Comparison of ENCODE assay signal across 2 cellular contexts in genomic region chr18:6948656-6949055, GRCh38.
A peak's percentile ranks its signal among the peaks of the same experiment; 100 is the strongest.
TF ChIP-seq lines count a peak whose summit lies in the region.

No MANE protein-coding gene starts in this region.

TF ChIP-seq in HepG2, 621 proteins besides CTCF, POLR2A, EP300 and RAD21 (continued from another document and continues in another):
- TF ChIP-seq ARID5B (CRISPR knock-in tag; IDR thresholded peaks at IDR 0.05) (no peak), MAFK (conservative IDR thresholded peaks at IDR 0.05 in 1 of 2, IDR thresholded peaks at IDR 0.05 in 1 of 2; ENCODE audit: low read length in 2 of 2) (peak; percentile 63 to 70), MEIS2 (CRISPR knock-in tag; IDR thresholded peaks at IDR 0.05) (no peak), ZHX1 (CRISPR knock-in tag; IDR thresholded peaks at IDR 0.05; ENCODE audit: low read depth) (no peak), NPAS2 (CRISPR knock-in tag; IDR thresholded peaks at IDR 0.05; ENCODE audit: borderline replicate concordance) (no peak), ZSCAN31 (CRISPR knock-in tag; IDR thresholded peaks at IDR 0.05; ENCODE audit: low read depth) (no peak), ZNF274 (CRISPR knock-in tag; IDR thresholded peaks at IDR 0.05) (no peak), FOXO1 (CRISPR knock-in tag; IDR thresholded peaks at IDR 0.05) (no peak), SP2 (CRISPR knock-in tag; IDR thresholded peaks at IDR 0.05) (no peak), PAXIP1 (CRISPR knock-in tag; conservative IDR thresholded peaks at IDR 0.05) (0 out of 2 replicates have a peak, but pooled peaks have one; percentile 17), TAF1 (CRISPR knock-in tag; IDR thresholded peaks at IDR 0.05) (no peak), ZBTB7B (CRISPR knock-in tag; IDR thresholded peaks at IDR 0.05) (no peak), ZFP82 (CRISPR knock-in tag; IDR thresholded peaks at IDR 0.05; ENCODE audit: borderline replicate concordance) (no peak), ATM (IDR thresholded peaks at IDR 0.05; ENCODE audit: borderline replicate concordance) (no peak), PTBP1 (IDR thresholded peaks at IDR 0.05; ENCODE audit: low read depth, low read length, poor library complexity, severe bottlenecking) (no peak), HNRNPLL (IDR thresholded peaks at IDR 0.05; ENCODE audit: low read depth, low read length, poor library complexity, severe bottlenecking) (no peak), SETDB1 (CRISPR knock-in tag; IDR thresholded peaks at IDR 0.05; ENCODE audit: borderline replicate concordance) (no peak), IRF2 (CRISPR knock-in tag; IDR thresholded peaks at IDR 0.05) (no peak)

TF ChIP-seq in K562, 482 proteins besides CTCF, POLR2A, EP300 and RAD21 (continued from another document):
- TF ChIP-seq ARID4B (CRISPR knock-in tag; IDR thresholded peaks at IDR 0.05) (no peak), ZNF324 (CRISPR knock-in tag; IDR thresholded peaks at IDR 0.05) (no peak), IRF2 (CRISPR knock-in tag; IDR thresholded peaks at IDR 0.05) (no peak), CBX2 (IDR thresholded peaks at IDR 0.05; ENCODE audit: insufficient read depth, low read length, poor library complexity, severe bottlenecking) (no peak), ZNF316 (IDR thresholded peaks at IDR 0.05) (peak; percentile 56), HLTF (IDR thresholded peaks at IDR 0.05) (no peak), ZNF384 (IDR thresholded peaks at IDR 0.05; ENCODE audit: low read depth, low read length) (no peak), ZNF232 (CRISPR knock-in tag; IDR thresholded peaks at IDR 0.05) (no peak), ZNF830 (CRISPR knock-in tag; IDR thresholded peaks at IDR 0.05) (no peak), ZC3H8 (IDR thresholded peaks at IDR 0.05) (no peak), MLLT1 (IDR thresholded peaks at IDR 0.05) (no peak), C11orf30 (IDR thresholded peaks at IDR 0.05; ENCODE audit: low read depth) (peak; percentile 33; the same call in 1 of the 2 replicates), HDAC3 (IDR thresholded peaks at IDR 0.05; ENCODE audit: borderline replicate concordance, partially characterized antibody) (no peak), PTTG1 (tag; IDR thresholded peaks at IDR 0.05; ENCODE audit: low read depth) (no peak)
